In the genomic region with DNA sequence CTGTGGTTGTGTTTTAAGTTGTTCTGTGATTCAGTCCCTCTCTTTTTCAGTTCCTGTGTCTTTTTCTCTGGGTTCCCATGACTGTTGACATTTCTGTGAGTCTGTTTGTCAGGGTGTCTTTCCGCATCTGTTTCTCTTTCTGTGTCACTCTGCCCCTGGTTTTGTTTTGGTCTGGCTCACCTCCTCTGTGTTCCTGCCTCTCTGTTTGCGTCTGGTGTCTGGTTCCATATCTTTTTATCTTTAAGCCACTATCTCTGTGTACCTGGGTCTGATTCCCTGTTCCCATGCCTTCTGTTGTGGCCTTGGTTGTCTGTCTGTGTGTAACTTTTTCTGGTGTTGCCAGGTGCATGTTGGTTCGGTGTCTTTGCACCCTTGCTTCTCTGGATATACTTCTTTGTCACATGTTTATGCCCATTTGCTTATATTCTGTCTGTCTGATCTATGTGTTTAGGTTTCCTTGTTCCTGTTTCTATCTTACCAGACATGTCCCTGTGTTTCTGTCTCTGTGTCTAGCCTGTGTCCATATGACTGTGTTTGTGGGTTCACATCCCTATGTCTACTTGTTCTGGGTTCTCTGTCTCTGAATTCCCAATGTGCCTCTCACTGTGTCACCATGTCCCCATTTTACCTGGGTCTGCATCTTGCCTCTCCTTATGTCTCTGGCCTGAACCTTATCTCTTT, we compare ENCODE assay signal across 1 cellular context.
TF ChIP-seq lines count a peak whose summit lies in the region.

No MANE protein-coding gene starts in this region.

TF ChIP-seq in GM12878, 131 proteins besides CTCF, POLR2A, EP300 and RAD21:
- peak; percentile 6; the same call in 1 of the 2 replicates for TF ChIP-seq SPI1 (IDR thresholded peaks at IDR 0.05; ENCODE audit: borderline replicate concordance, insufficient read depth, low read depth, low read length)
- TF ChIP-seq, protein P1, sequence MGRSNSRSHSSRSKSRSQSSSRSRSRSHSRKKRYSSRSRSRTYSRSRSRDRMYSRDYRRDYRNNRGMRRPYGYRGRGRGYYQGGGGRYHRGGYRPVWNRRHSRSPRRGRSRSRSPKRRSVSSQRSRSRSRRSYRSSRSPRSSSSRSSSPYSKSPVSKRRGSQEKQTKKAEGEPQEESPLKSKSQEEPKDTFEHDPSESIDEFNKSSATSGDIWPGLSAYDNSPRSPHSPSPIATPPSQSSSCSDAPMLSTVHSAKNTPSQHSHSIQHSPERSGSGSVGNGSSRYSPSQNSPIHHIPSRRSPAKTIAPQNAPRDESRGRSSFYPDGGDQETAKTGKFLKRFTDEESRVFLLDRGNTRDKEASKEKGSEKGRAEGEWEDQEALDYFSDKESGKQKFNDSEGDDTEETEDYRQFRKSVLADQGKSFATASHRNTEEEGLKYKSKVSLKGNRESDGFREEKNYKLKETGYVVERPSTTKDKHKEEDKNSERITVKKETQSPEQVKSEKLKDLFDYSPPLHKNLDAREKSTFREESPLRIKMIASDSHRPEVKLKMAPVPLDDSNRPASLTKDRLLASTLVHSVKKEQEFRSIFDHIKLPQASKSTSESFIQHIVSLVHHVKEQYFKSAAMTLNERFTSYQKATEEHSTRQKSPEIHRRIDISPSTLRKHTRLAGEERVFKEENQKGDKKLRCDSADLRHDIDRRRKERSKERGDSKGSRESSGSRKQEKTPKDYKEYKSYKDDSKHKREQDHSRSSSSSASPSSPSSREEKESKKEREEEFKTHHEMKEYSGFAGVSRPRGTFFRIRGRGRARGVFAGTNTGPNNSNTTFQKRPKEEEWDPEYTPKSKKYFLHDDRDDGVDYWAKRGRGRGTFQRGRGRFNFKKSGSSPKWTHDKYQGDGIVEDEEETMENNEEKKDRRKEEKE (IDR thresholded peaks at IDR 0.05): no peak
